Comparison of ENCODE assay signal across 1 cellular context in genomic region chr16:67150058-67150832, GRCh38.
TF ChIP-seq lines count a peak whose summit lies in the region.

No MANE protein-coding gene starts in this region.

TF ChIP-seq in HepG2, 621 proteins besides CTCF, POLR2A, EP300 and RAD21 (continued from another document and continues in another):
- TF ChIP-seq, protein P1, sequence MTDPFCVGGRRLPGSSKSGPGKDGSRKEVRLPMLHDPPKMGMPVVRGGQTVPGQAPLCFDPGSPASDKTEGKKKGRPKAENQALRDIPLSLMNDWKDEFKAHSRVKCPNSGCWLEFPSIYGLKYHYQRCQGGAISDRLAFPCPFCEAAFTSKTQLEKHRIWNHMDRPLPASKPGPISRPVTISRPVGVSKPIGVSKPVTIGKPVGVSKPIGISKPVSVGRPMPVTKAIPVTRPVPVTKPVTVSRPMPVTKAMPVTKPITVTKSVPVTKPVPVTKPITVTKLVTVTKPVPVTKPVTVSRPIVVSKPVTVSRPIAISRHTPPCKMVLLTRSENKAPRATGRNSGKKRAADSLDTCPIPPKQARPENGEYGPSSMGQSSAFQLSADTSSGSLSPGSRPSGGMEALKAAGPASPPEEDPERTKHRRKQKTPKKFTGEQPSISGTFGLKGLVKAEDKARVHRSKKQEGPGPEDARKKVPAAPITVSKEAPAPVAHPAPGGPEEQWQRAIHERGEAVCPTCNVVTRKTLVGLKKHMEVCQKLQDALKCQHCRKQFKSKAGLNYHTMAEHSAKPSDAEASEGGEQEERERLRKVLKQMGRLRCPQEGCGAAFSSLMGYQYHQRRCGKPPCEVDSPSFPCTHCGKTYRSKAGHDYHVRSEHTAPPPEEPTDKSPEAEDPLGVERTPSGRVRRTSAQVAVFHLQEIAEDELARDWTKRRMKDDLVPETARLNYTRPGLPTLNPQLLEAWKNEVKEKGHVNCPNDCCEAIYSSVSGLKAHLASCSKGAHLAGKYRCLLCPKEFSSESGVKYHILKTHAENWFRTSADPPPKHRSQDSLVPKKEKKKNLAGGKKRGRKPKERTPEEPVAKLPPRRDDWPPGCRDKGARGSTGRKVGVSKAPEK (CRISPR knock-in tag; IDR thresholded peaks at IDR 0.05; ENCODE audit: borderline replicate concordance): 0 out of 2 replicates have a peak, but pooled peaks have one; percentile 21
- TF ChIP-seq ZBTB7A (CRISPR knock-in tag; IDR thresholded peaks at IDR 0.05) (no peak), ZBTB33 (CRISPR knock-in tag; IDR thresholded peaks at IDR 0.05) (peak; percentile 87), ZNF446 (CRISPR knock-in tag; IDR thresholded peaks at IDR 0.05) (peak; percentile 71; the same call in 1 of the 2 replicates), TFE3 (CRISPR knock-in tag; IDR thresholded peaks at IDR 0.05) (no peak), PAF1 (CRISPR knock-in tag; IDR thresholded peaks at IDR 0.05) (peak; percentile 62; the same call in 1 of the 2 replicates), MYC (CRISPR knock-in tag; IDR thresholded peaks at IDR 0.05; ENCODE audit: borderline replicate concordance) (0 out of 2 replicates have a peak, but pooled peaks have one; percentile 8), ZMYM4 (CRISPR knock-in tag; IDR thresholded peaks at IDR 0.05) (0 out of 2 replicates have a peak, but pooled peaks have one; percentile 19), ZNF674 (CRISPR knock-in tag; IDR thresholded peaks at IDR 0.05; ENCODE audit: low read depth) (no peak), ZNF543 (CRISPR knock-in tag; IDR thresholded peaks at IDR 0.05) (no peak), NRL (CRISPR knock-in tag; IDR thresholded peaks at IDR 0.05; ENCODE audit: borderline replicate concordance) (no peak), SP1 (IDR thresholded peaks at IDR 0.05) (no peak), SP1 (CRISPR knock-in tag; IDR thresholded peaks at IDR 0.05) (peak; percentile 31; the same call in 1 of the 2 replicates), MTA1 (CRISPR knock-in tag; IDR thresholded peaks at IDR 0.05; ENCODE audit: borderline replicate concordance) (0 out of 2 replicates have a peak, but pooled peaks have one; percentile 18), NR3C1 (CRISPR knock-in tag; IDR thresholded peaks at IDR 0.05) (no peak), ZNF816 (CRISPR knock-in tag; IDR thresholded peaks at IDR 0.05; ENCODE audit: borderline replicate concordance) (no peak), TBX2 (CRISPR knock-in tag; IDR thresholded peaks at IDR 0.05; ENCODE audit: borderline replicate concordance) (no peak; the same call in 1 of the 2 replicates), RBFOX2 (IDR thresholded peaks at IDR 0.05; ENCODE audit: low read depth, low read length) (peak; percentile 59), ZNF235 (CRISPR knock-in tag; IDR thresholded peaks at IDR 0.05; ENCODE audit: borderline replicate concordance) (0 out of 2 replicates have a peak, but pooled peaks have one; percentile 38), ETV5 (CRISPR knock-in tag; IDR thresholded peaks at IDR 0.05; ENCODE audit: borderline replicate concordance) (peak; percentile 28; the same call in 1 of the 2 replicates), ZNF275 (CRISPR knock-in tag; IDR thresholded peaks at IDR 0.05; ENCODE audit: borderline replicate concordance) (0 out of 2 replicates have a peak, but pooled peaks have one; percentile 71), ZNF503 (CRISPR knock-in tag; IDR thresholded peaks at IDR 0.05) (peak; percentile 27; the same call in 1 of the 2 replicates), ZNF773 (CRISPR knock-in tag; IDR thresholded peaks at IDR 0.05; ENCODE audit: borderline replicate concordance) (0 out of 2 replicates have a peak, but pooled peaks have one; percentile 4), HOXA3 (CRISPR knock-in tag; IDR thresholded peaks at IDR 0.05) (0 out of 2 replicates have a peak, but pooled peaks have one; percentile 38), ZNF562 (CRISPR knock-in tag; IDR thresholded peaks at IDR 0.05; ENCODE audit: borderline replicate concordance) (no peak), HIVEP1 (CRISPR knock-in tag; IDR thresholded peaks at IDR 0.05) (peak; percentile 67), AGO1 (IDR thresholded peaks at IDR 0.05; ENCODE audit: low read depth, low read length, poor library complexity, severe bottlenecking) (peak; percentile 98), ZHX1 (CRISPR knock-in tag; IDR thresholded peaks at IDR 0.05; ENCODE audit: low read depth) (peak; percentile 83; the same call in 1 of the 2 replicates), KAT7 (CRISPR knock-in tag; IDR thresholded peaks at IDR 0.05; ENCODE audit: borderline replicate concordance) (no peak), ZNF207 (IDR thresholded peaks at IDR 0.05; ENCODE audit: borderline replicate concordance) (no peak), PTBP1 (IDR thresholded peaks at IDR 0.05; ENCODE audit: low read depth, low read length, poor library complexity, severe bottlenecking) (peak; percentile 33), ZNF605 (CRISPR knock-in tag; IDR thresholded peaks at IDR 0.05) (no peak), ATF5 (CRISPR knock-in tag; IDR thresholded peaks at IDR 0.05; ENCODE audit: low read depth) (no peak), BRD4 (CRISPR knock-in tag; IDR thresholded peaks at IDR 0.05) (0 out of 2 replicates have a peak, but pooled peaks have one; percentile 41), CCAR2 (optimal IDR thresholded peaks at IDR 0.05; ENCODE audit: low read depth, low read length) (no peak)
- TF ChIP-seq, protein P2, sequence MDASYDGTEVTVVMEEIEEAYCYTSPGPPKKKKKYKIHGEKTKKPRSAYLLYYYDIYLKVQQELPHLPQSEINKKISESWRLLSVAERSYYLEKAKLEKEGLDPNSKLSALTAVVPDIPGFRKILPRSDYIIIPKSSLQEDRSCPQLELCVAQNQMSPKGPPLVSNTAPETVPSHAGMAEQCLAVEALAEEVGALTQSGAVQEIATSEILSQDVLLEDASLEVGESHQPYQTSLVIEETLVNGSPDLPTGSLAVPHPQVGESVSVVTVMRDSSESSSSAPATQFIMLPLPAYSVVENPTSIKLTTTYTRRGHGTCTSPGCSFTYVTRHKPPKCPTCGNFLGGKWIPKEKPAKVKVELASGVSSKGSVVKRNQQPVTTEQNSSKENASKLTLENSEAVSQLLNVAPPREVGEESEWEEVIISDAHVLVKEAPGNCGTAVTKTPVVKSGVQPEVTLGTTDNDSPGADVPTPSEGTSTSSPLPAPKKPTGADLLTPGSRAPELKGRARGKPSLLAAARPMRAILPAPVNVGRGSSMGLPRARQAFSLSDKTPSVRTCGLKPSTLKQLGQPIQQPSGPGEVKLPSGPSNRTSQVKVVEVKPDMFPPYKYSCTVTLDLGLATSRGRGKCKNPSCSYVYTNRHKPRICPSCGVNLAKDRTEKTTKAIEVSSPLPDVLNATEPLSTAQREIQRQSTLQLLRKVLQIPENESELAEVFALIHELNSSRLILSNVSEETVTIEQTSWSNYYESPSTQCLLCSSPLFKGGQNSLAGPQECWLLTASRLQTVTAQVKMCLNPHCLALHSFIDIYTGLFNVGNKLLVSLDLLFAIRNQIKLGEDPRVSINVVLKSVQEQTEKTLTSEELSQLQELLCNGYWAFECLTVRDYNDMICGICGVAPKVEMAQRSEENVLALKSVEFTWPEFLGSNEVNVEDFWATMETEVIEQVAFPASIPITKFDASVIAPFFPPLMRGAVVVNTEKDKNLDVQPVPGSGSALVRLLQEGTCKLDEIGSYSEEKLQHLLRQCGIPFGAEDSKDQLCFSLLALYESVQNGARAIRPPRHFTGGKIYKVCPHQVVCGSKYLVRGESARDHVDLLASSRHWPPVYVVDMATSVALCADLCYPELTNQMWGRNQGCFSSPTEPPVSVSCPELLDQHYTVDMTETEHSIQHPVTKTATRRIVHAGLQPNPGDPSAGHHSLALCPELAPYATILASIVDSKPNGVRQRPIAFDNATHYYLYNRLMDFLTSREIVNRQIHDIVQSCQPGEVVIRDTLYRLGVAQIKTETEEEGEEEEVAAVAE (CRISPR knock-in tag; IDR thresholded peaks at IDR 0.05; ENCODE audit: borderline replicate concordance): no peak
- TF ChIP-seq, protein P3, sequence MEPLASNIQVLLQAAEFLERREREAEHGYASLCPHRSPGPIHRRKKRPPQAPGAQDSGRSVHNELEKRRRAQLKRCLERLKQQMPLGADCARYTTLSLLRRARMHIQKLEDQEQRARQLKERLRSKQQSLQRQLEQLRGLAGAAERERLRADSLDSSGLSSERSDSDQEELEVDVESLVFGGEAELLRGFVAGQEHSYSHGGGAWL (CRISPR knock-in tag; IDR thresholded peaks at IDR 0.05): 0 out of 2 replicates have a peak, but pooled peaks have one; percentile 52
- TF ChIP-seq, protein P4, sequence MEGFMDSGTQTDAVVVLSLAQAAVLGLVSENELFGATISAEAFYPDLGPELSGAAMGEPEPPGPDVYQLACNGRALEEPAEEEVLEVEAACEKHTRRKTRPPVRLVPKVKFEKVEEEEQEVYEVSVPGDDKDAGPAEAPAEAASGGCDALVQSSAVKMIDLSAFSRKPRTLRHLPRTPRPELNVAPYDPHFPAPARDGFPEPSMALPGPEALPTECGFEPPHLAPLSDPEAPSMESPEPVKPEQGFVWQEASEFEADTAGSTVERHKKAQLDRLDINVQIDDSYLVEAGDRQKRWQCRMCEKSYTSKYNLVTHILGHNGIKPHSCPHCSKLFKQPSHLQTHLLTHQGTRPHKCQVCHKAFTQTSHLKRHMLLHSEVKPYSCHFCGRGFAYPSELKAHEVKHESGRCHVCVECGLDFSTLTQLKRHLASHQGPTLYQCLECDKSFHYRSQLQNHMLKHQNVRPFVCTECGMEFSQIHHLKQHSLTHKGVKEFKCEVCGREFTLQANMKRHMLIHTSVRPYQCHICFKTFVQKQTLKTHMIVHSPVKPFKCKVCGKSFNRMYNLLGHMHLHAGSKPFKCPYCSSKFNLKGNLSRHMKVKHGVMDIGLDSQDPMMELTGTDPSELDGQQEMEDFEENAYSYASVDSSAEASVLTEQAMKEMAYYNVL (CRISPR knock-in tag; IDR thresholded peaks at IDR 0.05; ENCODE audit: borderline replicate concordance): peak; percentile 63
